19 cellular contexts compared by ENCODE assay signal in genomic region chr1:181181792-181182585, GRCh38.
"Had no signal": no experiment of that assay in that cellular context is flagged by ENCODE, and none has a peak within 500 bp of the region (broad histone marks: within the 10 kb centered on the region; RNA-seq: fewer than 3 reads in every experiment).

No MANE protein-coding gene starts in this region.

- H3K27ac Mint-ChIP-seq: activated naive CD8-positive, alpha-beta T cell; activated T-cell treated with anti-CD3 and anti-CD28 coated beads, Interleukin-2, amount 50 U/mL, for 72 hours; natural killer cell treated with Interleukin-12 subunit alpha and Interleukin-12 subunit beta and Interleukin-15 and Interleukin-18, amount 100 ng/mL, for 72 hours; progenitor cell of endocrine pancreas; stimulated activated naive B cell treated with anti-CD40 and anti-IgM and Interleukin-4, amounts not matched to agents 10 μg/mL and 1 μg/mL and 100 μg/mL, for 72 hours had no signal

- DNase-seq: activated CD4-positive, alpha-beta T cell treated with anti-CD3 and anti-CD28 coated beads for 1 hour; activated CD4-positive, alpha-beta T cell treated with anti-CD3 and anti-CD28 coated beads, Interleukin-2, amount 50 U/mL, for 4 hours; activated gamma-delta T cell; activated T-cell treated with anti-CD3 and anti-CD28 coated beads, Interleukin-2, amount 50 U/mL, for 72 hours; amniotic stem cell; caudate nucleus; esophagus squamous epithelium; hippocampal formation; mesendoderm; occipital lobe; stimulated activated CD4-positive, alpha-beta T cell treated with anti-CD3 and anti-CD28 coated beads, Interleukin-15, amount 100 ng/mL, for 24 hours; stimulated activated CD4-positive, alpha-beta T cell treated with anti-CD3 and anti-CD28 coated beads, Interleukin-4, amount 100 ng/mL, for 1 hour; stimulated activated naive B cell treated with anti-CD40 and anti-IgM and Interleukin-4, amounts not matched to agents 10 μg/mL and 1 μg/mL and 100 μg/mL, for 72 hours; substantia nigra; T1000; transverse colon had no signal

- H3K36me3 Mint-ChIP-seq: activated naive CD8-positive, alpha-beta T cell; natural killer cell treated with Interleukin-12 subunit alpha and Interleukin-12 subunit beta and Interleukin-15 and Interleukin-18, amount 100 ng/mL, for 72 hours had no signal

- H3K9me3 Mint-ChIP-seq: activated T-cell treated with anti-CD3 and anti-CD28 coated beads, Interleukin-2, amount 50 U/mL, for 72 hours; natural killer cell treated with Interleukin-12 subunit alpha and Interleukin-12 subunit beta and Interleukin-15 and Interleukin-18, amount 100 ng/mL, for 72 hours had no signal

- ATAC-seq: activated T-cell treated with anti-CD3 and anti-CD28 coated beads, Interleukin-2, amount 50 U/mL, for 72 hours; natural killer cell treated with Interleukin-12 subunit alpha and Interleukin-12 subunit beta and Interleukin-15 and Interleukin-18, amount 100 ng/mL, for 72 hours; stimulated activated naive B cell treated with anti-CD40 and anti-IgM and Interleukin-4, amounts not matched to agents 10 μg/mL and 1 μg/mL and 100 μg/mL, for 72 hours had no signal

- H3K4me3 Mint-ChIP-seq: activated naive CD8-positive, alpha-beta T cell; activated T-cell treated with anti-CD3 and anti-CD28 coated beads, Interleukin-2, amount 50 U/mL, for 72 hours; natural killer cell treated with Interleukin-12 subunit alpha and Interleukin-12 subunit beta and Interleukin-15 and Interleukin-18, amount 100 ng/mL, for 72 hours; stimulated activated naive B cell treated with anti-CD40 and anti-IgM and Interleukin-4, amounts not matched to agents 10 μg/mL and 1 μg/mL and 100 μg/mL, for 72 hours had no signal
